Comparison of ENCODE assay signal across 1 cellular context in genomic region chr4:119725688-119726330, GRCh38.
TF ChIP-seq lines count a peak whose summit lies in the region.

No MANE protein-coding gene starts in this region.

TF ChIP-seq in GM23338, 12 proteins besides CTCF, POLR2A, EP300 and RAD21 (continued from another document):
- TF ChIP-seq, protein P1, sequence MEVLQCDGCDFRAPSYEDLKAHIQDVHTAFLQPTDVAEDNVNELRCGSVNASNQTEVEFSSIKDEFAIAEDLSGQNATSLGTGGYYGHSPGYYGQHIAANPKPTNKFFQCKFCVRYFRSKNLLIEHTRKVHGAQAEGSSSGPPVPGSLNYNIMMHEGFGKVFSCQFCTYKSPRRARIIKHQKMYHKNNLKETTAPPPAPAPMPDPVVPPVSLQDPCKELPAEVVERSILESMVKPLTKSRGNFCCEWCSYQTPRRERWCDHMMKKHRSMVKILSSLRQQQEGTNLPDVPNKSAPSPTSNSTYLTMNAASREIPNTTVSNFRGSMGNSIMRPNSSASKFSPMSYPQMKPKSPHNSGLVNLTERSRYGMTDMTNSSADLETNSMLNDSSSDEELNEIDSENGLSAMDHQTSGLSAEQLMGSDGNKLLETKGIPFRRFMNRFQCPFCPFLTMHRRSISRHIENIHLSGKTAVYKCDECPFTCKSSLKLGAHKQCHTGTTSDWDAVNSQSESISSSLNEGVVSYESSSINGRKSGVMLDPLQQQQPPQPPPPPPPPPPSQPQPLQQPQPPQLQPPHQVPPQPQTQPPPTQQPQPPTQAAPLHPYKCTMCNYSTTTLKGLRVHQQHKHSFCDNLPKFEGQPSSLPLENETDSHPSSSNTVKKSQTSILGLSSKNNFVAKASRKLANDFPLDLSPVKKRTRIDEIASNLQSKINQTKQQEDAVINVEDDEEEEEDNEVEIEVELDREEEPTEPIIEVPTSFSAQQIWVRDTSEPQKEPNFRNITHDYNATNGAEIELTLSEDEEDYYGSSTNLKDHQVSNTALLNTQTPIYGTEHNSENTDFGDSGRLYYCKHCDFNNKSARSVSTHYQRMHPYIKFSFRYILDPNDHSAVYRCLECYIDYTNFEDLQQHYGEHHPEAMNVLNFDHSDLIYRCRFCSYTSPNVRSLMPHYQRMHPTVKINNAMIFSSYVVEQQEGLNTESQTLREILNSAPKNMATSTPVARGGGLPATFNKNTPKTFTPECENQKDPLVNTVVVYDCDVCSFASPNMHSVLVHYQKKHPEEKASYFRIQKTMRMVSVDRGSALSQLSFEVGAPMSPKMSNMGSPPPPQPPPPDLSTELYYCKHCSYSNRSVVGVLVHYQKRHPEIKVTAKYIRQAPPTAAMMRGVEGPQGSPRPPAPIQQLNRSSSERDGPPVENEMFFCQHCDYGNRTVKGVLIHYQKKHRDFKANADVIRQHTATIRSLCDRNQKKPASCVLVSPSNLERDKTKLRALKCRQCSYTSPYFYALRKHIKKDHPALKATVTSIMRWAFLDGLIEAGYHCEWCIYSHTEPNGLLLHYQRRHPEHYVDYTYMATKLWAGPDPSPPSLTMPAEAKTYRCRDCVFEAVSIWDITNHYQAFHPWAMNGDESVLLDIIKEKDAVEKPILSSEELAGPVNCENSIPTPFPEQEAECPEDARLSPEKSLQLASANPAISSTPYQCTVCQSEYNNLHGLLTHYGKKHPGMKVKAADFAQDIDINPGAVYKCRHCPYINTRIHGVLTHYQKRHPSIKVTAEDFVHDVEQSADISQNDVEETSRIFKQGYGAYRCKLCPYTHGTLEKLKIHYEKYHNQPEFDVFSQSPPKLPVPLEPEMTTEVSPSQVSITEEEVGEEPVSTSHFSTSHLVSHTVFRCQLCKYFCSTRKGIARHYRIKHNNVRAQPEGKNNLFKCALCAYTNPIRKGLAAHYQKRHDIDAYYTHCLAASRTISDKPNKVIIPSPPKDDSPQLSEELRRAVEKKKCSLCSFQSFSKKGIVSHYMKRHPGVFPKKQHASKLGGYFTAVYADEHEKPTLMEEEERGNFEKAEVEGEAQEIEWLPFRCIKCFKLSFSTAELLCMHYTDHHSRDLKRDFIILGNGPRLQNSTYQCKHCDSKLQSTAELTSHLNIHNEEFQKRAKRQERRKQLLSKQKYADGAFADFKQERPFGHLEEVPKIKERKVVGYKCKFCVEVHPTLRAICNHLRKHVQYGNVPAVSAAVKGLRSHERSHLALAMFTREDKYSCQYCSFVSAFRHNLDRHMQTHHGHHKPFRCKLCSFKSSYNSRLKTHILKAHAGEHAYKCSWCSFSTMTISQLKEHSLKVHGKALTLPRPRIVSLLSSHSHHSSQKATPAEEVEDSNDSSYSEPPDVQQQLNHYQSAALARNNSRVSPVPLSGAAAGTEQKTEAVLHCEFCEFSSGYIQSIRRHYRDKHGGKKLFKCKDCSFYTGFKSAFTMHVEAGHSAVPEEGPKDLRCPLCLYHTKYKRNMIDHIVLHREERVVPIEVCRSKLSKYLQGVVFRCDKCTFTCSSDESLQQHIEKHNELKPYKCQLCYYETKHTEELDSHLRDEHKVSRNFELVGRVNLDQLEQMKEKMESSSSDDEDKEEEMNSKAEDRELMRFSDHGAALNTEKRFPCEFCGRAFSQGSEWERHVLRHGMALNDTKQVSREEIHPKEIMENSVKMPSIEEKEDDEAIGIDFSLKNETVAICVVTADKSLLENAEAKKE (CRISPR knock-in tag; IDR thresholded peaks at IDR 0.05) = no peak
- TF ChIP-seq EZH2phosphoT487 (IDR thresholded peaks at IDR 0.05; ENCODE audit: unreplicated experiment) (no peak), NANOG (IDR thresholded peaks at IDR 0.05; ENCODE audit: borderline replicate concordance) (no peak), STAT1 (IDR thresholded peaks at IDR 0.05; ENCODE audit: unreplicated experiment) (no peak), JUNB (IDR thresholded peaks at IDR 0.05; ENCODE audit: unreplicated experiment) (no peak), CREB1 (CRISPR knock-in tag; IDR thresholded peaks at IDR 0.05; ENCODE audit: low read depth) (no peak)
- TF ChIP-seq, protein P2, sequence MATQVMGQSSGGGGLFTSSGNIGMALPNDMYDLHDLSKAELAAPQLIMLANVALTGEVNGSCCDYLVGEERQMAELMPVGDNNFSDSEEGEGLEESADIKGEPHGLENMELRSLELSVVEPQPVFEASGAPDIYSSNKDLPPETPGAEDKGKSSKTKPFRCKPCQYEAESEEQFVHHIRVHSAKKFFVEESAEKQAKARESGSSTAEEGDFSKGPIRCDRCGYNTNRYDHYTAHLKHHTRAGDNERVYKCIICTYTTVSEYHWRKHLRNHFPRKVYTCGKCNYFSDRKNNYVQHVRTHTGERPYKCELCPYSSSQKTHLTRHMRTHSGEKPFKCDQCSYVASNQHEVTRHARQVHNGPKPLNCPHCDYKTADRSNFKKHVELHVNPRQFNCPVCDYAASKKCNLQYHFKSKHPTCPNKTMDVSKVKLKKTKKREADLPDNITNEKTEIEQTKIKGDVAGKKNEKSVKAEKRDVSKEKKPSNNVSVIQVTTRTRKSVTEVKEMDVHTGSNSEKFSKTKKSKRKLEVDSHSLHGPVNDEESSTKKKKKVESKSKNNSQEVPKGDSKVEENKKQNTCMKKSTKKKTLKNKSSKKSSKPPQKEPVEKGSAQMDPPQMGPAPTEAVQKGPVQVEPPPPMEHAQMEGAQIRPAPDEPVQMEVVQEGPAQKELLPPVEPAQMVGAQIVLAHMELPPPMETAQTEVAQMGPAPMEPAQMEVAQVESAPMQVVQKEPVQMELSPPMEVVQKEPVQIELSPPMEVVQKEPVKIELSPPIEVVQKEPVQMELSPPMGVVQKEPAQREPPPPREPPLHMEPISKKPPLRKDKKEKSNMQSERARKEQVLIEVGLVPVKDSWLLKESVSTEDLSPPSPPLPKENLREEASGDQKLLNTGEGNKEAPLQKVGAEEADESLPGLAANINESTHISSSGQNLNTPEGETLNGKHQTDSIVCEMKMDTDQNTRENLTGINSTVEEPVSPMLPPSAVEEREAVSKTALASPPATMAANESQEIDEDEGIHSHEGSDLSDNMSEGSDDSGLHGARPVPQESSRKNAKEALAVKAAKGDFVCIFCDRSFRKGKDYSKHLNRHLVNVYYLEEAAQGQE (IDR thresholded peaks at IDR 0.05; ENCODE audit: unreplicated experiment) = no peak
TF ChIP-seq in GM23338: peak in this region for 0.
